In genomic region chr6:28266962-28267694, GRCh38 we compare ENCODE assay signal across 1 cellular context.
TF ChIP-seq lines count a peak whose summit lies in the region.

TSS of gene ZSCAN26 (plus strand) at chr6:28267143. CDS start at chr6:28271920, 4,777 bp downstream.

TF ChIP-seq in GM12878, 131 proteins besides CTCF, POLR2A, EP300 and RAD21 (continued from another document):
- TF ChIP-seq BMI1 (IDR thresholded peaks at IDR 0.05; ENCODE audit: borderline replicate concordance) (no peak), YBX1 (IDR thresholded peaks at IDR 0.05) (no peak), CEBPB (IDR thresholded peaks at IDR 0.05; ENCODE audit: borderline replicate concordance in 1 of 2, low read depth in 2 of 2, low read length in 2 of 2) (no peak), YY1 (IDR thresholded peaks at IDR 0.05; ENCODE audit: low read depth, low read length) (peak; percentile 88)
